8 cellular contexts compared by ENCODE assay signal in genomic region chr17:2416010-2416734, GRCh38. TPM values are rescaled to one million over a fixed set of nuclear protein-coding genes. Genes with fewer than 3 reads are reported as not detected.
DNase-seq lines count a peak whose midpoint lies in the region; ATAC-seq and TF ChIP-seq lines count a peak whose summit lies in the region.

No MANE protein-coding gene starts in this region.

- TF ChIP-seq CTCF in C4-2B (conservative IDR thresholded peaks at IDR 0.05) (peak; percentile 99), endothelial cell (IDR thresholded peaks at IDR 0.05; ENCODE audit: unreplicated experiment) (peak; percentile 92)

- no peak for ATAC-seq in GM21576 (IDR thresholded peaks at IDR 0.05; ENCODE audit: unreplicated experiment)

- peak overlapping the region; percentile 42 for H3K27ac Mint-ChIP-seq in endothelial cell (ENCODE audit: unreplicated experiment)

- peaks cover 5% of the 10 kb centered on the region for H3K27me3 Mint-ChIP-seq in endothelial cell (ENCODE audit: unreplicated experiment)

- H3K4me3 Mint-ChIP-seq in endothelial cell (ENCODE audit: unreplicated experiment) = peak overlapping the region; percentile 42

- no peak overlapping the region for H3K27ac ChIP-seq in C4-2B

- peak; percentile 89 for DNase-seq in HK-2 (ENCODE audit: unreplicated experiment)
- peak; percentile 21 to 59 for DNase-seq in NOMO-1 (lab: John Stamatoyannopoulos, UW; ENCODE audit: unreplicated experiment in 2 of 2)
- DNase-seq in activated CD8-positive, alpha-beta memory T cell treated with anti-CD3 and anti-CD28 coated beads, Interleukin-2, amount 50 U/mL, for 4 hours = peak; percentile 91
- peak; percentile 95 for DNase-seq in endothelial cell (ENCODE audit: low spot score)
- DNase-seq in mucosa of gallbladder (ENCODE audit: low spot score) = peak; percentile 91
- DNase-seq in stimulated activated CD8-positive, alpha-beta memory T cell treated with anti-CD3 and anti-CD28 coated beads, Interleukin-4, amount 100 ng/mL, for 1 hour (ENCODE audit: low read depth in 2 of 2, low spot score in 1 of 2) = peak; percentile 79 to 83

- peaks cover 25% of the 10 kb centered on the region for H3K36me3 Mint-ChIP-seq in endothelial cell (ENCODE audit: low read depth, unreplicated experiment)

- no peaks in the 10 kb centered on the region for H3K4me1 Mint-ChIP-seq in endothelial cell (ENCODE audit: unreplicated experiment)

- H3K9me3 Mint-ChIP-seq in endothelial cell (ENCODE audit: unreplicated experiment) = no peaks in the 10 kb centered on the region

RNA-seq across cellular contexts. Expression of gene MNT, which starts 15.3 kb away (rescaled TPM):
- total RNA-seq in endothelial cell (ENCODE audit: unreplicated experiment) (16.2 TPM), mucosa of gallbladder (44.0 TPM)

Comparison
In these comparisons a context has a peak if more than half of its experiments do, and no peak if none do; other contexts are left out.
1. DNase-seq: peak in every context shown above with its lines; median percentile 95 in endothelial cell; 91 in activated CD8-positive, alpha-beta memory T cell treated with anti-CD3 and anti-CD28 coated beads, Interleukin-2, amount 50 U/mL, for 4 hours; 91 in mucosa of gallbladder; 89 in HK-2; 81 in stimulated activated CD8-positive, alpha-beta memory T cell treated with anti-CD3 and anti-CD28 coated beads, Interleukin-4, amount 100 ng/mL, for 1 hour; 40 in NOMO-1.